In genomic region chr1:156372265-156372586, GRCh38 we compare ENCODE assay signal across 1 cellular context.
TF ChIP-seq lines count a peak whose summit lies in the region.

No MANE protein-coding gene starts in this region.

TF ChIP-seq in SK-N-SH treated with all-trans-retinoic acid at 6 μM for 48 hours, 23 proteins besides CTCF, POLR2A, EP300 and RAD21 (continued from another document):
- TF ChIP-seq GLIS3 (CRISPR knock-in tag; IDR thresholded peaks at IDR 0.05) (no peak), OSR1 (CRISPR knock-in tag; IDR thresholded peaks at IDR 0.05) (no peak), ZNF8 (CRISPR knock-in tag; IDR thresholded peaks at IDR 0.05) (no peak), TSHZ2 (CRISPR knock-in tag; IDR thresholded peaks at IDR 0.05) (no peak), TCF4 (CRISPR knock-in tag; IDR thresholded peaks at IDR 0.05; ENCODE audit: borderline replicate concordance) (no peak), PPARA (CRISPR knock-in tag; IDR thresholded peaks at IDR 0.05; ENCODE audit: borderline replicate concordance) (no peak)
